8 cellular contexts compared by ENCODE assay signal in genomic region chr19:50835103-50835784, GRCh38. TPM values are rescaled to one million over a fixed set of nuclear protein-coding genes. Genes with fewer than 3 reads are reported as not detected.
DNase-seq lines count a peak whose midpoint lies in the region; ATAC-seq, FAIRE-seq and TF ChIP-seq lines count a peak whose summit lies in the region.

No MANE protein-coding gene starts in this region.

- no TSS peak for BruUV-seq in HepG2 (replicated peaks; lab: Mats Ljungman, UMichigan)

- H3K27ac ChIP-seq in A549, result peak overlapping the region; percentile 64 to 83
- peak overlapping the region; percentile 4; the same call in 1 of the 2 replicates for H3K27ac ChIP-seq in HEK293 (ENCODE audit: extremely low read depth, low read depth, low read length)
- H3K27ac ChIP-seq in HepG2 (ENCODE audit: extremely low read length, insufficient read depth, low read length), result no peak overlapping the region
- H3K27ac ChIP-seq in upper lobe of right lung, result no peak overlapping the region

- intact Hi-C loops in HepG2 (cut with micrococcal nuclease; ENCODE audit: unreplicated experiment), result no loop called here
- intact Hi-C loops in upper lobe of right lung (cut with DNase I), result no loop called here

- H3K79me2 ChIP-seq in HepG2 (ENCODE audit: insufficient read depth, low read length), result no peaks in the 10 kb centered on the region

- WGBS in A549 (ENCODE audit: missing lambda C conversion rate), result 51% methylated on average over 13 of the region's 13 CpGs
- 36% methylated on average over 13 of the region's 13 CpGs for WGBS in HepG2 (ENCODE audit: low lambda C conversion rate)

- H3K4me1 ChIP-seq in A549 (peaks cover 9% of the 10 kb centered on the region; the same call in 1 of the 3 replicates), HEK293 (ENCODE audit: control insufficient read depth, insufficient read depth, low read length) (no peaks in the 10 kb centered on the region; the same call in 1 of the 2 replicates), HepG2 (ENCODE audit: insufficient read depth, low read length) (peaks cover 17% of the 10 kb centered on the region), upper lobe of right lung (peaks cover 5% of the 10 kb centered on the region)

- FAIRE-seq in A549 (lab: Jason Lieb, UNC), result no peak
- no peak for FAIRE-seq in HepG2 (lab: Jason Lieb, UNC)

- H2AFZ ChIP-seq in HepG2 (ENCODE audit: low read length), result no peak overlapping the region

- POLR2A ChIA-PET in A549 (lab: Yijun Ruan, JAX), result no interaction called here
- POLR2A ChIA-PET in HEK293 (lab: Yijun Ruan, JAX), result interaction anchor here (3.0 kb wide), 1 partner anchor 31 kb away, joined by 10 read pairs; no protein-coding TSS in a partner anchor
- POLR2A ChIA-PET in HepG2 (lab: Yijun Ruan, JAX), result interaction anchor here (1.6 kb wide), 1 partner anchor 31 kb away, joined by 6 read pairs; no protein-coding TSS in a partner anchor

- no peak for TF ChIP-seq CTCF in A549 (IDR thresholded peaks at IDR 0.05)
- TF ChIP-seq CTCF in HEK293 (tag by site-specific recombination; IDR thresholded peaks at IDR 0.05), result no peak
- no peak for TF ChIP-seq CTCF in HepG2 (CRISPR knock-in tag; IDR thresholded peaks at IDR 0.05)
- no peak for TF ChIP-seq CTCF in upper lobe of right lung (IDR thresholded peaks at IDR 0.05)

- no peaks in the 10 kb centered on the region for H4K20me1 ChIP-seq in HepG2 (ENCODE audit: insufficient read depth, low read length)

- H3K9me3 ChIP-seq in A549 (no peaks in the 10 kb centered on the region), HEK293 (ENCODE audit: control insufficient read depth, insufficient read depth, low read depth, low read length) (no peaks in the 10 kb centered on the region), HepG2 (ENCODE audit: low read length) (no peaks in the 10 kb centered on the region), upper lobe of right lung (no peaks in the 10 kb centered on the region)

- H3K4me2 ChIP-seq in A549 (peak overlapping the region; percentile 91), HepG2 (ENCODE audit: low read depth, low read length) (peak overlapping the region; percentile 77)

- in situ Hi-C loops in HepG2 (cut with HindIII; ENCODE audit: extremely low pct_ligation_motif_present, low pct_unique_long_range_greater_than_20kb), result no loop called here

- DNase-seq in A549 (ENCODE audit: low read depth in 1 of 2, low spot score in 1 of 2), result peak in 1 of 2 experiments; percentile 51
- DNase-seq in astrocyte of the hippocampus (ENCODE audit: low read depth, low spot score), result peak; percentile 35
- DNase-seq in HepG2 (ENCODE audit: low spot score), result no peak
- no peak for DNase-seq in upper lobe of right lung
- DNase-seq in OCI-M1 (lab: John Stamatoyannopoulos, UW), result no peak

- no peaks in the 10 kb centered on the region for H3K36me3 ChIP-seq in HEK293 (ENCODE audit: control insufficient read depth in 2 of 2, insufficient read depth in 1 of 2, low read length in 2 of 2)
- H3K36me3 ChIP-seq in HepG2 (replicated peaks in 1 of 2; ENCODE audit: control insufficient read depth in 1 of 2, insufficient read depth in 2 of 2, low read length in 2 of 2), result no peaks in the 10 kb centered on the region
- H3K36me3 ChIP-seq in upper lobe of right lung, result no peaks in the 10 kb centered on the region

- H3K27me3 ChIP-seq in HepG2 (ENCODE audit: control insufficient read depth in 1 of 2, insufficient read depth in 2 of 2, low read length in 2 of 2) (peaks cover 0 to 40% of the 10 kb centered on the region in 2 experiments; a peak in 2 of 5 replicates), upper lobe of right lung (peaks cover 21% of the 10 kb centered on the region)

- TF ChIP-seq EP300 in A549 (IDR thresholded peaks at IDR 0.05), result no peak
- no peak for TF ChIP-seq EP300 in HepG2 (IDR thresholded peaks at IDR 0.05; ENCODE audit: low read depth in 2 of 2, low read length in 2 of 2)
- TF ChIP-seq EP300 in HepG2 (CRISPR knock-in tag; IDR thresholded peaks at IDR 0.05; ENCODE audit: borderline replicate concordance), result no peak

- peak overlapping the region; percentile 47 for H3K9ac ChIP-seq in HepG2 (ENCODE audit: insufficient read depth, low read depth, low read length)

- ATAC-seq in A549 (peak; percentile 40 to 55), HepG2 (peak; percentile 29), upper lobe of right lung (peak; percentile 53), GM18858 (IDR thresholded peaks at IDR 0.05; ENCODE audit: unreplicated experiment) (no peak), GM18520 (IDR thresholded peaks at IDR 0.05; ENCODE audit: unreplicated experiment) (no peak)

- TF ChIP-seq RAD21 in A549 (conservative IDR thresholded peaks at IDR 0.05 in 1 of 2, IDR thresholded peaks at IDR 0.05 in 1 of 2), result no peak
- TF ChIP-seq RAD21 in HepG2 (CRISPR knock-in tag; IDR thresholded peaks at IDR 0.05), result no peak

- H3K4me3 ChIP-seq in A549, result peak overlapping the region; percentile 56
- H3K4me3 ChIP-seq in HEK293 (ENCODE audit: low read depth, low read length), result peak overlapping the region; percentile 63
- peak overlapping the region; percentile 47 to 80 (median 70); a peak in 5 of 6 replicates for H3K4me3 ChIP-seq in HepG2 (replicated peaks in 1 of 3; ENCODE audit: insufficient read depth in 1 of 3, low read depth in 2 of 3, low read length in 3 of 3)
- peak overlapping the region; percentile 62 for H3K4me3 ChIP-seq in upper lobe of right lung

- CTCF ChIA-PET in A549 (lab: Yijun Ruan, JAX), result interaction anchor here (0.9 to 1.3 kb wide), 3 partner anchors 9 to 297 kb away, joined by 3 to 4 read pairs (median 3); no protein-coding TSS in a partner anchor
- CTCF ChIA-PET in HEK293 (lab: Yijun Ruan, JAX), result interaction anchor here (0.6 to 0.9 kb wide), 2 partner anchors 257 to 278 kb away, joined by 5 to 7 read pairs; no protein-coding TSS in a partner anchor
- CTCF ChIA-PET in HepG2 (lab: Yijun Ruan, JAX; ENCODE audit: low intra/inter-chr PET ratio, low total read pairs), result no interaction called here

- TF ChIP-seq POLR2A in A549 (IDR thresholded peaks at IDR 0.05; ENCODE audit: low read length), result no peak
- no peak for TF ChIP-seq POLR2A in HepG2 (IDR thresholded peaks at IDR 0.05; ENCODE audit: insufficient read depth in 1 of 2, low read depth in 2 of 2, low read length in 2 of 2)

RNA-seq across cellular contexts. Expression of gene KLK15, which starts 1.9 kb away (rescaled TPM):
- polyA plus RNA-seq in A549 (2011; rRNA removed), result not detected in 2 replicates
- polyA plus RNA-seq in A549 (2012; cell fraction: cytosol; rRNA removed), result not detected in 2 replicates
- polyA plus RNA-seq in A549 (2012; cell fraction: nucleus; rRNA removed), result not detected in 2 replicates
- polyA plus RNA-seq in A549 (2017; fragmentation: RNase III; extraction: RNeasy Plus Mini Kit Qiagen cat#74134 plus additional on column Dnase treatment), result not detected in 3 replicates
- not detected in 2 replicates for polyA minus RNA-seq in A549 (2011; rRNA and poly(A)+ RNA removed)
- total RNA-seq in HepG2 (2016; rRNA removed; fragmentation: Illumina TruSeq; extraction: Trizol), result not detected in 2 replicates
- not detected in 2 replicates for total RNA-seq in HepG2 (2016; cell fraction: cytosol; rRNA removed; fragmentation: Illumina TruSeq; extraction: Trizol; ENCODE audit: low read depth)
- total RNA-seq in HepG2 (2016; cell fraction: insoluble cytoplasmic fraction; rRNA removed; fragmentation: Illumina TruSeq; extraction: Trizol), result not detected in 2 replicates
- total RNA-seq in HepG2 (2016; cell fraction: membrane; rRNA removed; fragmentation: Illumina TruSeq; extraction: Trizol), result not detected in 2 replicates
- total RNA-seq in HepG2 (2016; cell fraction: nucleus; rRNA removed; fragmentation: Illumina TruSeq; extraction: Trizol), result not detected in 2 replicates
- polyA plus RNA-seq in HepG2 (2011; rRNA removed), result not detected in 2 replicates
- not detected in 2 replicates for polyA plus RNA-seq in HepG2 (2011; cell fraction: cytosol; rRNA removed)
- not detected in 2 replicates for polyA plus RNA-seq in HepG2 (2011; cell fraction: nucleus; rRNA removed)
- polyA plus RNA-seq in HepG2 (2012), result not detected in 2 replicates
- not detected in 2 replicates for polyA plus RNA-seq in HepG2 (2016; cell fraction: cytosol; fragmentation: Illumina TruSeq; extraction: Trizol; ENCODE audit: low read depth)
- polyA plus RNA-seq in HepG2 (2016; cell fraction: insoluble cytoplasmic fraction; fragmentation: Illumina TruSeq; extraction: Trizol; ENCODE audit: low read depth), result not detected in 2 replicates
- not detected in 2 replicates for polyA plus RNA-seq in HepG2 (2016; cell fraction: membrane; fragmentation: Illumina TruSeq; extraction: Trizol; ENCODE audit: low read depth)
- polyA plus RNA-seq in HepG2 (2016; cell fraction: nucleus; fragmentation: Illumina TruSeq; extraction: Trizol; ENCODE audit: insufficient read depth, low read depth), result not detected in 2 replicates
- polyA minus RNA-seq in HepG2 (2011; rRNA and poly(A)+ RNA removed; ENCODE audit: low replicate concordance), result not detected in 2 replicates
- not detected in 2 replicates for polyA minus RNA-seq in HepG2 (2011; cell fraction: cytosol; rRNA and poly(A)+ RNA removed)
- not detected in 2 replicates for polyA minus RNA-seq in HepG2 (2011; cell fraction: nucleus; rRNA and poly(A)+ RNA removed)
- not detected for total RNA-seq in upper lobe of right lung

RNA-seq across cellular contexts. Expression of gene KLK1, which starts 11.7 kb away (rescaled TPM):
- polyA plus RNA-seq in A549 (2011; rRNA removed) (0.25 and 0.30 TPM in 2 replicates), A549 (2017; fragmentation: RNase III; extraction: RNeasy Plus Mini Kit Qiagen cat#74134 plus additional on column Dnase treatment) (not detected in 3 replicates), HepG2 (2011; rRNA removed) (not detected in 2 replicates)
- polyA plus RNA-seq in A549 (2012; cell fraction: cytosol; rRNA removed), result 0.11 and 0.12 TPM in 2 replicates
- polyA plus RNA-seq in A549 (2012; cell fraction: nucleus; rRNA removed), result 0.07 and 0.12 TPM in 2 replicates
- 0.97 TPM in 1 of 2 replicates, not detected in the other for polyA minus RNA-seq in A549 (2011; rRNA and poly(A)+ RNA removed)
- total RNA-seq in HepG2 (2016; rRNA removed; fragmentation: Illumina TruSeq; extraction: Trizol) (not detected in 2 replicates), upper lobe of right lung (1.7 TPM)
- total RNA-seq in HepG2 (2016; cell fraction: cytosol; rRNA removed; fragmentation: Illumina TruSeq; extraction: Trizol; ENCODE audit: low read depth), result not detected in 2 replicates
- total RNA-seq in HepG2 (2016; cell fraction: insoluble cytoplasmic fraction; rRNA removed; fragmentation: Illumina TruSeq; extraction: Trizol), result not detected in 2 replicates
- not detected in 2 replicates for total RNA-seq in HepG2 (2016; cell fraction: membrane; rRNA removed; fragmentation: Illumina TruSeq; extraction: Trizol)
- not detected in 2 replicates for total RNA-seq in HepG2 (2016; cell fraction: nucleus; rRNA removed; fragmentation: Illumina TruSeq; extraction: Trizol)
- polyA plus RNA-seq in HepG2 (2011; cell fraction: cytosol; rRNA removed), result not detected in 2 replicates
- polyA plus RNA-seq in HepG2 (2011; cell fraction: nucleus; rRNA removed), result not detected in 2 replicates
- not detected in 2 replicates for polyA plus RNA-seq in HepG2 (2012)
- polyA plus RNA-seq in HepG2 (2016; cell fraction: cytosol; fragmentation: Illumina TruSeq; extraction: Trizol; ENCODE audit: low read depth), result not detected in 2 replicates
- not detected in 2 replicates for polyA plus RNA-seq in HepG2 (2016; cell fraction: insoluble cytoplasmic fraction; fragmentation: Illumina TruSeq; extraction: Trizol; ENCODE audit: low read depth)
- polyA plus RNA-seq in HepG2 (2016; cell fraction: membrane; fragmentation: Illumina TruSeq; extraction: Trizol; ENCODE audit: low read depth), result not detected in 2 replicates
- not detected in 2 replicates for polyA plus RNA-seq in HepG2 (2016; cell fraction: nucleus; fragmentation: Illumina TruSeq; extraction: Trizol; ENCODE audit: insufficient read depth, low read depth)
- 0.72 TPM in 1 of 2 replicates, not detected in the other for polyA minus RNA-seq in HepG2 (2011; rRNA and poly(A)+ RNA removed; ENCODE audit: low replicate concordance)
- not detected in 2 replicates for polyA minus RNA-seq in HepG2 (2011; cell fraction: cytosol; rRNA and poly(A)+ RNA removed)
- polyA minus RNA-seq in HepG2 (2011; cell fraction: nucleus; rRNA and poly(A)+ RNA removed), result not detected in 2 replicates

RNA-seq across cellular contexts. Expression of gene KLK3, which starts 19.5 kb away (rescaled TPM):
- not detected in 2 replicates for polyA plus RNA-seq in A549 (2011; rRNA removed)
- polyA plus RNA-seq in A549 (2012; cell fraction: cytosol; rRNA removed), result not detected in 2 replicates
- polyA plus RNA-seq in A549 (2012; cell fraction: nucleus; rRNA removed), result not detected in 2 replicates
- not detected in 3 replicates for polyA plus RNA-seq in A549 (2017; fragmentation: RNase III; extraction: RNeasy Plus Mini Kit Qiagen cat#74134 plus additional on column Dnase treatment)
- not detected in 2 replicates for polyA minus RNA-seq in A549 (2011; rRNA and poly(A)+ RNA removed)
- not detected in 2 replicates for total RNA-seq in HepG2 (2016; rRNA removed; fragmentation: Illumina TruSeq; extraction: Trizol)
- total RNA-seq in HepG2 (2016; cell fraction: cytosol; rRNA removed; fragmentation: Illumina TruSeq; extraction: Trizol; ENCODE audit: low read depth), result not detected in 2 replicates
- not detected in 2 replicates for total RNA-seq in HepG2 (2016; cell fraction: insoluble cytoplasmic fraction; rRNA removed; fragmentation: Illumina TruSeq; extraction: Trizol)
- not detected in 2 replicates for total RNA-seq in HepG2 (2016; cell fraction: membrane; rRNA removed; fragmentation: Illumina TruSeq; extraction: Trizol)
- total RNA-seq in HepG2 (2016; cell fraction: nucleus; rRNA removed; fragmentation: Illumina TruSeq; extraction: Trizol), result not detected in 2 replicates
- not detected in 2 replicates for polyA plus RNA-seq in HepG2 (2011; rRNA removed)
- not detected in 2 replicates for polyA plus RNA-seq in HepG2 (2011; cell fraction: cytosol; rRNA removed)
- polyA plus RNA-seq in HepG2 (2011; cell fraction: nucleus; rRNA removed), result not detected in 2 replicates
- not detected in 2 replicates for polyA plus RNA-seq in HepG2 (2012)
- not detected in 2 replicates for polyA plus RNA-seq in HepG2 (2016; cell fraction: cytosol; fragmentation: Illumina TruSeq; extraction: Trizol; ENCODE audit: low read depth)
- polyA plus RNA-seq in HepG2 (2016; cell fraction: insoluble cytoplasmic fraction; fragmentation: Illumina TruSeq; extraction: Trizol; ENCODE audit: low read depth), result not detected in 2 replicates
- polyA plus RNA-seq in HepG2 (2016; cell fraction: membrane; fragmentation: Illumina TruSeq; extraction: Trizol; ENCODE audit: low read depth), result not detected in 2 replicates
- polyA plus RNA-seq in HepG2 (2016; cell fraction: nucleus; fragmentation: Illumina TruSeq; extraction: Trizol; ENCODE audit: insufficient read depth, low read depth), result not detected in 2 replicates
- polyA minus RNA-seq in HepG2 (2011; rRNA and poly(A)+ RNA removed; ENCODE audit: low replicate concordance), result not detected in 2 replicates
- polyA minus RNA-seq in HepG2 (2011; cell fraction: cytosol; rRNA and poly(A)+ RNA removed), result not detected in 2 replicates
- not detected in 2 replicates for polyA minus RNA-seq in HepG2 (2011; cell fraction: nucleus; rRNA and poly(A)+ RNA removed)
- total RNA-seq in upper lobe of right lung, result not detected

RNA-seq across cellular contexts. Expression of gene KLK2, which starts 38.0 kb away (rescaled TPM):
- polyA plus RNA-seq in A549 (2011; rRNA removed) (0.42 and 0.49 TPM in 2 replicates), A549 (2017; fragmentation: RNase III; extraction: RNeasy Plus Mini Kit Qiagen cat#74134 plus additional on column Dnase treatment) (0.14 to 0.36 TPM (median 0.21 TPM) in 3 replicates), HepG2 (2011; rRNA removed) (0.11 TPM in 1 of 2 replicates, not detected in the other)
- polyA plus RNA-seq in A549 (2012; cell fraction: cytosol; rRNA removed), result 0.08 and 0.22 TPM in 2 replicates
- polyA plus RNA-seq in A549 (2012; cell fraction: nucleus; rRNA removed), result 0.62 and 1.2 TPM in 2 replicates
- 0.92 and 1.2 TPM in 2 replicates for polyA minus RNA-seq in A549 (2011; rRNA and poly(A)+ RNA removed)
- total RNA-seq in HepG2 (2016; rRNA removed; fragmentation: Illumina TruSeq; extraction: Trizol) (not detected in 2 replicates), upper lobe of right lung (not detected)
- not detected in 2 replicates for total RNA-seq in HepG2 (2016; cell fraction: cytosol; rRNA removed; fragmentation: Illumina TruSeq; extraction: Trizol; ENCODE audit: low read depth)
- total RNA-seq in HepG2 (2016; cell fraction: insoluble cytoplasmic fraction; rRNA removed; fragmentation: Illumina TruSeq; extraction: Trizol), result not detected in 2 replicates
- total RNA-seq in HepG2 (2016; cell fraction: membrane; rRNA removed; fragmentation: Illumina TruSeq; extraction: Trizol), result not detected in 2 replicates
- total RNA-seq in HepG2 (2016; cell fraction: nucleus; rRNA removed; fragmentation: Illumina TruSeq; extraction: Trizol), result not detected in 2 replicates
- not detected in 2 replicates for polyA plus RNA-seq in HepG2 (2011; cell fraction: cytosol; rRNA removed)
- polyA plus RNA-seq in HepG2 (2011; cell fraction: nucleus; rRNA removed), result 0.31 and 0.35 TPM in 2 replicates
- polyA plus RNA-seq in HepG2 (2012), result not detected in 2 replicates
- polyA plus RNA-seq in HepG2 (2016; cell fraction: cytosol; fragmentation: Illumina TruSeq; extraction: Trizol; ENCODE audit: low read depth), result not detected in 2 replicates
- polyA plus RNA-seq in HepG2 (2016; cell fraction: insoluble cytoplasmic fraction; fragmentation: Illumina TruSeq; extraction: Trizol; ENCODE audit: low read depth), result not detected in 2 replicates
- not detected in 2 replicates for polyA plus RNA-seq in HepG2 (2016; cell fraction: membrane; fragmentation: Illumina TruSeq; extraction: Trizol; ENCODE audit: low read depth)
- polyA plus RNA-seq in HepG2 (2016; cell fraction: nucleus; fragmentation: Illumina TruSeq; extraction: Trizol; ENCODE audit: insufficient read depth, low read depth), result not detected in 2 replicates
- polyA minus RNA-seq in HepG2 (2011; rRNA and poly(A)+ RNA removed; ENCODE audit: low replicate concordance), result not detected in 2 replicates
- not detected in 2 replicates for polyA minus RNA-seq in HepG2 (2011; cell fraction: cytosol; rRNA and poly(A)+ RNA removed)
- polyA minus RNA-seq in HepG2 (2011; cell fraction: nucleus; rRNA and poly(A)+ RNA removed), result 0.37 and 0.64 TPM in 2 replicates

RNA-seq across cellular contexts. Expression of gene ACP4, which starts 45.0 kb away (rescaled TPM):
- polyA plus RNA-seq in A549 (2011; rRNA removed), result not detected in 2 replicates
- polyA plus RNA-seq in A549 (2012; cell fraction: cytosol; rRNA removed), result not detected in 2 replicates
- polyA plus RNA-seq in A549 (2012; cell fraction: nucleus; rRNA removed), result not detected in 2 replicates
- polyA plus RNA-seq in A549 (2017; fragmentation: RNase III; extraction: RNeasy Plus Mini Kit Qiagen cat#74134 plus additional on column Dnase treatment), result not detected in 3 replicates
- not detected in 2 replicates for polyA minus RNA-seq in A549 (2011; rRNA and poly(A)+ RNA removed)
- total RNA-seq in HepG2 (2016; rRNA removed; fragmentation: Illumina TruSeq; extraction: Trizol), result not detected in 2 replicates
- total RNA-seq in HepG2 (2016; cell fraction: cytosol; rRNA removed; fragmentation: Illumina TruSeq; extraction: Trizol; ENCODE audit: low read depth), result not detected in 2 replicates
- not detected in 2 replicates for total RNA-seq in HepG2 (2016; cell fraction: insoluble cytoplasmic fraction; rRNA removed; fragmentation: Illumina TruSeq; extraction: Trizol)
- total RNA-seq in HepG2 (2016; cell fraction: membrane; rRNA removed; fragmentation: Illumina TruSeq; extraction: Trizol), result not detected in 2 replicates
- total RNA-seq in HepG2 (2016; cell fraction: nucleus; rRNA removed; fragmentation: Illumina TruSeq; extraction: Trizol), result not detected in 2 replicates
- polyA plus RNA-seq in HepG2 (2011; rRNA removed), result 0.08 TPM in 1 of 2 replicates, not detected in the other
- polyA plus RNA-seq in HepG2 (2011; cell fraction: cytosol; rRNA removed), result not detected in 2 replicates
- polyA plus RNA-seq in HepG2 (2011; cell fraction: nucleus; rRNA removed), result 0.11 TPM in 1 of 2 replicates, not detected in the other
- polyA plus RNA-seq in HepG2 (2012), result not detected in 2 replicates
- polyA plus RNA-seq in HepG2 (2016; cell fraction: cytosol; fragmentation: Illumina TruSeq; extraction: Trizol; ENCODE audit: low read depth), result not detected in 2 replicates
- polyA plus RNA-seq in HepG2 (2016; cell fraction: insoluble cytoplasmic fraction; fragmentation: Illumina TruSeq; extraction: Trizol; ENCODE audit: low read depth), result not detected in 2 replicates
- not detected in 2 replicates for polyA plus RNA-seq in HepG2 (2016; cell fraction: membrane; fragmentation: Illumina TruSeq; extraction: Trizol; ENCODE audit: low read depth)
- not detected in 2 replicates for polyA plus RNA-seq in HepG2 (2016; cell fraction: nucleus; fragmentation: Illumina TruSeq; extraction: Trizol; ENCODE audit: insufficient read depth, low read depth)
- not detected in 2 replicates for polyA minus RNA-seq in HepG2 (2011; rRNA and poly(A)+ RNA removed; ENCODE audit: low replicate concordance)
- polyA minus RNA-seq in HepG2 (2011; cell fraction: cytosol; rRNA and poly(A)+ RNA removed), result not detected in 2 replicates
- not detected in 2 replicates for polyA minus RNA-seq in HepG2 (2011; cell fraction: nucleus; rRNA and poly(A)+ RNA removed)
- total RNA-seq in upper lobe of right lung, result not detected

Comparison
In these comparisons a context has a peak if more than half of its experiments do, and no peak if none do; other contexts are left out.
1. ATAC-seq: peak in A549 (2 of 2), HepG2 (single experiment) and upper lobe of right lung (single experiment); none in GM18858 (single experiment) and GM18520 (single experiment).
2. H3K27ac ChIP-seq: peak in A549 (2 of 2) and HEK293 (single experiment); none in HepG2 (single experiment) and upper lobe of right lung (single experiment).
3. Peak in every context shown above with its lines, with median percentiles within 50 percentile points of each other: H3K4me3 ChIP-seq.